Comparison of ENCODE assay signal across 26 cellular contexts in the genomic region with DNA sequence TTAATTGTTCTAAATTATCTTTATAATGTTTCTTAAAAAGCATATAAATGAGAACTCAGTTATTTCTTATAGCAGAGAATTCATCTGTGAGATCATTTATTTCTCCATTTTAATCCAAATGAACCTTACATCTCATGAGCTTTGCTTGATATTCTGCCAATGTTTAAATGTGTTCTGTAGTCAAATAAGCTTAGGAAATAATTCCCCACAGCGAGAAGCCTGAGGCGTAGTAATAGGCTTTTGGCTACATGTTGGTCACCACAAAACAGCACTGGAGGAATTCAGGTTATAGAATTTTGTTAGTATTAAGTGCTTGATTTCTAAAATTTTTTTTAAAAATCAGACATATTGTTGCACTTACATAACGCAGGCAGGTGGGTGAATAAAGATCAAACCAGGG.
"Had no signal": no experiment of that assay in that cellular context is flagged by ENCODE, and none has a peak within 500 bp of the region (broad histone marks: within the 10 kb centered on the region; RNA-seq: fewer than 3 reads in every experiment).

No MANE protein-coding gene starts in this region.

- H3K36me3 ChIP-seq: brain microvascular endothelial cell, SJCRH30 had no signal

- DNase-seq: activated CD4-positive, alpha-beta T cell treated with anti-CD3 and anti-CD28 coated beads for 36 hours; activated CD4-positive, alpha-beta T cell treated with anti-CD3 and anti-CD28 coated beads, Interleukin-2, amount 10 ng/mL, durations not matched to agents 7 days and 5 days; activated CD4-positive, alpha-beta T cell treated with anti-CD3 and anti-CD28 coated beads, Interleukin-2, amount 50 U/mL, for 48 hours; activated CD8-positive, alpha-beta memory T cell treated with anti-CD3 and anti-CD28 coated beads, Interleukin-2, amount 50 U/mL, for 4 hours; activated gamma-delta T cell treated with Interleukin-2 at 50 U/mL for 16 hours; activated naive CD4-positive, alpha-beta T cell treated with anti-CD3 and anti-CD28 coated beads for 36 hours; activated T-cell treated with anti-CD3 and anti-CD28 coated beads for 4 hours; activated T-cell treated with anti-CD3 and anti-CD28 coated beads, Interleukin-2, amount 50 U/mL, for 4 hours; anterior cingulate cortex; brain microvascular endothelial cell; central memory CD4-positive, alpha-beta T cell; NCI-H1105; NCI-H1417 treated with DMSO at 0.1 percent for 48 hours; NCI-H1694; NCI-H1930; NCI-H2081 treated with DMSO at 0.1 percent for 48 hours; NCI-H226; NCI-H446 treated with DMSO at 0.1 percent for 48 hours; NCI-H524; SHP77; SJCRH30 had no signal

- FAIRE-seq: K562, TTC549 had no signal

- H3K27me3 ChIP-seq: brain microvascular endothelial cell had no signal

- H3K4me1 ChIP-seq: SJCRH30 had no signal

- H3K27ac ChIP-seq: brain microvascular endothelial cell, SJCRH30, SK-N-MC had no signal

- H3K4me3 ChIP-seq: K562, SJCRH30, SK-N-MC had no signal

- H3K9me3 ChIP-seq: SJCRH30 had no signal

- ATAC-seq: activated CD4-positive, alpha-beta T cell treated with anti-CD3 and anti-CD28 coated beads for 36 hours; activated naive CD4-positive, alpha-beta T cell treated with anti-CD3 and anti-CD28 coated beads, Interleukin-2, amount 50 U/mL, for 72 hours; activated T-cell treated with anti-CD3 and anti-CD28 coated beads, Interleukin-2, amount 50 U/mL, for 4 hours; K562; Panc1 had no signal
